Comparison of ENCODE assay signal across 16 cellular contexts in the genomic region with DNA sequence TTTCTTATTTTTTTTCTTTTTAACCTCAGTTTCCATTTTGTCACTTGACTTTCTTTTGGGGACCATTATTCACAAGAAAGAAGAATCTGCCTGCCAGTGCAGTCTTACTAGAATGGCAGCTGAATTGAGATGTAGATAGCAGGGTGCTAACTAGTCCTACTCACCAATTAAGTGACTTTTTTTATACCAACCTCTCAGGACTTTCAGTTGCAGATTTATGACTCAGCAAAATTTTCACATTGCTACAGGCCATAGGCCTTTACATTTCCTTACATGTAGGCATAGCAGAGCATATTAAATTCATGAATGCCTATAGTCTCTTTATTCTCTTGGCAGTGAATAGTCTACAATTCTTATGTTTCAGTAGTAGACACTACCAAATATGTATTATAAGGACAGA. TPM values are rescaled to one million over a fixed set of nuclear protein-coding genes. Genes with fewer than 3 reads are reported as not detected.
DNase-seq lines count a peak whose midpoint lies in the region; ATAC-seq and TF ChIP-seq lines count a peak whose summit lies in the region.
"Had no signal": no experiment of that assay in that cellular context is flagged by ENCODE, and none has a peak within 500 bp of the region (broad histone marks: within the 10 kb centered on the region; RNA-seq: fewer than 3 reads in every experiment).

No MANE protein-coding gene starts in this region.

- H3F3A ChIP-seq in GM23338 (replicated peaks; ENCODE audit: low read depth) = no peaks in the 10 kb centered on the region
- peaks cover 9% of the 10 kb centered on the region; the same call in 1 of the 2 replicates for H3F3A ChIP-seq in MM.1S (ENCODE audit: insufficient read depth, low read length)

- no peaks in the 10 kb centered on the region for H3K9me3 Mint-ChIP-seq in GM23338
- H3K9me3 Mint-ChIP-seq in natural killer cell = no peaks in the 10 kb centered on the region

- H3K36me3 Mint-ChIP-seq in GM23338 (ENCODE audit: low read depth) (no peaks in the 10 kb centered on the region), natural killer cell (no peaks in the 10 kb centered on the region)
- H3K36me3 Mint-ChIP-seq: CD4-positive, CD25-positive, alpha-beta regulatory T cell had no signal

- H3K4me3 Mint-ChIP-seq in GM23338 (no peak overlapping the region), natural killer cell (no peak overlapping the region)
- H3K4me3 Mint-ChIP-seq: CD4-positive, CD25-positive, alpha-beta regulatory T cell had no signal

- H3K9me2 ChIP-seq in GM23338 (ENCODE audit: insufficient read depth) (no peaks in the 10 kb centered on the region), MM.1S (replicated peaks; ENCODE audit: insufficient read depth, low read length) (no peaks in the 10 kb centered on the region)

- H4K20me1 ChIP-seq in GM23338 (replicated peaks; ENCODE audit: insufficient read depth) (no peaks in the 10 kb centered on the region), MM.1S (ENCODE audit: insufficient read depth, low read length) (no peaks in the 10 kb centered on the region)

- no peaks in the 10 kb centered on the region for H3K27me3 Mint-ChIP-seq in GM23338 (ENCODE audit: insufficient read depth, low read depth, poor library complexity)
- H3K27me3 Mint-ChIP-seq in natural killer cell (ENCODE audit: low read depth in 2 of 2) = no peaks in the 10 kb centered on the region
- H3K27me3 Mint-ChIP-seq: CD4-positive, CD25-positive, alpha-beta regulatory T cell had no signal

- H3K27ac ChIP-seq in GM23338 (ENCODE audit: low read depth) (no peak overlapping the region), MM.1S (ENCODE audit: low read length) (no peak overlapping the region), aorta (ENCODE audit: low read depth in 1 of 2, low read length in 2 of 2) (no peak overlapping the region)
- H3K27ac ChIP-seq: prostate gland, thyroid gland had no signal

- ATAC-seq in GM18508 (IDR thresholded peaks at IDR 0.05; ENCODE audit: insufficient read depth, unreplicated experiment) = peak; percentile 31
- no peak for ATAC-seq in GM23338
- ATAC-seq in natural killer cell = no peak
- no peak for ATAC-seq in GM21515 (IDR thresholded peaks at IDR 0.05; ENCODE audit: unreplicated experiment)
- ATAC-seq in aorta (ENCODE audit: low FRiP score) = no peak

- H3K27ac Mint-ChIP-seq in GM23338 = peak overlapping the region; percentile 20
- H3K27ac Mint-ChIP-seq in natural killer cell = no peak overlapping the region
- H3K27ac Mint-ChIP-seq: CD4-positive, CD25-positive, alpha-beta regulatory T cell had no signal

- H3K4me3 ChIP-seq in GM23338 = no peak overlapping the region
- H3K4me3 ChIP-seq in MM.1S (ENCODE audit: low read length) = no peak overlapping the region
- no peak overlapping the region for H3K4me3 ChIP-seq in fibroblast of pulmonary artery (replicated peaks; ENCODE audit: low read depth, low read length)
- no peak overlapping the region for H3K4me3 ChIP-seq in aorta (ENCODE audit: low read length in 2 of 2)
- H3K4me3 ChIP-seq: prostate gland, thyroid gland had no signal

- H3K4me2 ChIP-seq in GM23338 (0 out of 2 replicates have a peak overlapping the region, but pooled peaks have one; percentile 11), MM.1S (ENCODE audit: low read depth, low read length) (peak overlapping the region; percentile 12)

- DNase-seq in GM23338 (ENCODE audit: low spot score) = peak; percentile 17
- DNase-seq in MM.1S = peak; percentile 65
- peak; percentile 32 for DNase-seq in fibroblast of pulmonary artery (ENCODE audit: low read depth)
- DNase-seq in natural killer cell = no peak
- no peak for DNase-seq in activated naive CD4-positive, alpha-beta T cell (lab: John Stamatoyannopoulos, UW)
- no peak for DNase-seq in aorta
- DNase-seq: activated CD8-positive, alpha-beta memory T cell treated with anti-CD3 and anti-CD28 coated beads for 24 hours; amniotic stem cell; HCEC 1CT; hippocampal formation; NCI-H187; thyroid gland had no signal

- H3K4me1 ChIP-seq in GM23338 (ENCODE audit: insufficient read depth) = peaks cover 11% of the 10 kb centered on the region
- peaks cover 29% of the 10 kb centered on the region for H3K4me1 ChIP-seq in MM.1S (ENCODE audit: low read length)
- no peaks in the 10 kb centered on the region for H3K4me1 ChIP-seq in aorta (ENCODE audit: control insufficient read depth in 1 of 2, insufficient read depth in 2 of 2, low read length in 2 of 2)
- H3K4me1 ChIP-seq: prostate gland, thyroid gland had no signal

- H3K4me1 Mint-ChIP-seq in GM23338 (peaks cover 13% of the 10 kb centered on the region), natural killer cell (no peaks in the 10 kb centered on the region)

- intact Hi-C loops in natural killer cell (cut with micrococcal nuclease) (no loop called here), aorta (cut with DNase I) (no loop called here)

- H3K9me3 ChIP-seq in MM.1S (replicated peaks; ENCODE audit: insufficient read depth, low read length) = no peaks in the 10 kb centered on the region
- H3K9me3 ChIP-seq in aorta (ENCODE audit: control insufficient read depth, low read length) = no peaks in the 10 kb centered on the region
- H3K9me3 ChIP-seq: prostate gland, thyroid gland had no signal

- TF ChIP-seq CTCF in GM23338 (conservative IDR thresholded peaks at IDR 0.05; ENCODE audit: low read depth in 2 of 2) (no peak), MM.1S (IDR thresholded peaks at IDR 0.05; ENCODE audit: low read length) (no peak), fibroblast of pulmonary artery (IDR thresholded peaks at IDR 0.05; ENCODE audit: low read length, missing control alignments) (no peak), natural killer cell (IDR thresholded peaks at IDR 0.05) (no peak)

- H3K9ac ChIP-seq in MM.1S (ENCODE audit: low read length) = no peak overlapping the region

- H2AFZ ChIP-seq in GM23338 = no peak overlapping the region
- no peak overlapping the region for H2AFZ ChIP-seq in MM.1S (ENCODE audit: low read length)

- H3K79me2 ChIP-seq in GM23338 (replicated peaks; ENCODE audit: insufficient read depth) (no peaks in the 10 kb centered on the region), MM.1S (ENCODE audit: low read length) (no peaks in the 10 kb centered on the region)

- H3K27me3 ChIP-seq in GM23338 (ENCODE audit: insufficient read depth) = no peaks in the 10 kb centered on the region
- no peaks in the 10 kb centered on the region for H3K27me3 ChIP-seq in MM.1S (replicated peaks; ENCODE audit: insufficient read depth, low read length)
- no peaks in the 10 kb centered on the region for H3K27me3 ChIP-seq in aorta (ENCODE audit: control insufficient read depth in 1 of 2, insufficient read depth in 2 of 2, low read length in 1 of 2)
- H3K27me3 ChIP-seq: thyroid gland had no signal

- H3K36me3 ChIP-seq in GM23338 (ENCODE audit: insufficient read depth) (no peaks in the 10 kb centered on the region), MM.1S (replicated peaks; ENCODE audit: insufficient read depth, low read length) (no peaks in the 10 kb centered on the region), aorta (ENCODE audit: control insufficient read depth in 1 of 2, insufficient read depth in 2 of 2, low read length in 1 of 2) (no peaks in the 10 kb centered on the region)
- H3K36me3 ChIP-seq: prostate gland, thyroid gland had no signal

TF ChIP-seq in GM23338, 12 proteins besides CTCF, POLR2A, EP300 and RAD21 (continues in another document):
- no peak for TF ChIP-seq EZH2phosphoT487 (IDR thresholded peaks at IDR 0.05; ENCODE audit: unreplicated experiment)
- TF ChIP-seq, protein P1, sequence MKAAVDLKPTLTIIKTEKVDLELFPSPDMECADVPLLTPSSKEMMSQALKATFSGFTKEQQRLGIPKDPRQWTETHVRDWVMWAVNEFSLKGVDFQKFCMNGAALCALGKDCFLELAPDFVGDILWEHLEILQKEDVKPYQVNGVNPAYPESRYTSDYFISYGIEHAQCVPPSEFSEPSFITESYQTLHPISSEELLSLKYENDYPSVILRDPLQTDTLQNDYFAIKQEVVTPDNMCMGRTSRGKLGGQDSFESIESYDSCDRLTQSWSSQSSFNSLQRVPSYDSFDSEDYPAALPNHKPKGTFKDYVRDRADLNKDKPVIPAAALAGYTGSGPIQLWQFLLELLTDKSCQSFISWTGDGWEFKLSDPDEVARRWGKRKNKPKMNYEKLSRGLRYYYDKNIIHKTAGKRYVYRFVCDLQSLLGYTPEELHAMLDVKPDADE (IDR thresholded peaks at IDR 0.05) = no peak
- no peak for TF ChIP-seq ZNF114 (CRISPR knock-in tag; IDR thresholded peaks at IDR 0.05)
- TF ChIP-seq, protein P2, sequence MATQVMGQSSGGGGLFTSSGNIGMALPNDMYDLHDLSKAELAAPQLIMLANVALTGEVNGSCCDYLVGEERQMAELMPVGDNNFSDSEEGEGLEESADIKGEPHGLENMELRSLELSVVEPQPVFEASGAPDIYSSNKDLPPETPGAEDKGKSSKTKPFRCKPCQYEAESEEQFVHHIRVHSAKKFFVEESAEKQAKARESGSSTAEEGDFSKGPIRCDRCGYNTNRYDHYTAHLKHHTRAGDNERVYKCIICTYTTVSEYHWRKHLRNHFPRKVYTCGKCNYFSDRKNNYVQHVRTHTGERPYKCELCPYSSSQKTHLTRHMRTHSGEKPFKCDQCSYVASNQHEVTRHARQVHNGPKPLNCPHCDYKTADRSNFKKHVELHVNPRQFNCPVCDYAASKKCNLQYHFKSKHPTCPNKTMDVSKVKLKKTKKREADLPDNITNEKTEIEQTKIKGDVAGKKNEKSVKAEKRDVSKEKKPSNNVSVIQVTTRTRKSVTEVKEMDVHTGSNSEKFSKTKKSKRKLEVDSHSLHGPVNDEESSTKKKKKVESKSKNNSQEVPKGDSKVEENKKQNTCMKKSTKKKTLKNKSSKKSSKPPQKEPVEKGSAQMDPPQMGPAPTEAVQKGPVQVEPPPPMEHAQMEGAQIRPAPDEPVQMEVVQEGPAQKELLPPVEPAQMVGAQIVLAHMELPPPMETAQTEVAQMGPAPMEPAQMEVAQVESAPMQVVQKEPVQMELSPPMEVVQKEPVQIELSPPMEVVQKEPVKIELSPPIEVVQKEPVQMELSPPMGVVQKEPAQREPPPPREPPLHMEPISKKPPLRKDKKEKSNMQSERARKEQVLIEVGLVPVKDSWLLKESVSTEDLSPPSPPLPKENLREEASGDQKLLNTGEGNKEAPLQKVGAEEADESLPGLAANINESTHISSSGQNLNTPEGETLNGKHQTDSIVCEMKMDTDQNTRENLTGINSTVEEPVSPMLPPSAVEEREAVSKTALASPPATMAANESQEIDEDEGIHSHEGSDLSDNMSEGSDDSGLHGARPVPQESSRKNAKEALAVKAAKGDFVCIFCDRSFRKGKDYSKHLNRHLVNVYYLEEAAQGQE (IDR thresholded peaks at IDR 0.05; ENCODE audit: unreplicated experiment) = no peak
- TF ChIP-seq ZNF331 (CRISPR knock-in tag; IDR thresholded peaks at IDR 0.05; ENCODE audit: low read depth) = no peak

RNA-seq across cellular contexts. Expression of a gene that starts 54.1 kb away (rescaled TPM):
- total RNA-seq in GM23338 (2014; rRNA removed; shearing (Covaris generic)) = 9.9 and 32.6 TPM in 2 replicates
- polyA plus RNA-seq in GM23338 (2016; fragmentation: Nextera tagmentation; extraction: Ambion mirVana) (4.7 and 6.8 TPM in 2 replicates), aorta (10 to 100 TPM in 1 of 2 donors, 1 to 10 TPM in 1; 2.3 to 10.4 TPM)
- total RNA-seq in natural killer cell (10 to 100 TPM; 13.0 to 16.1 (median 13.1) TPM), aorta (10 to 100 TPM; 15.5 to 16.9 TPM)

RNA-seq across cellular contexts. Expression of a gene that starts 56.0 kb away (rescaled TPM):
- 7.1 and 10.9 TPM in 2 replicates for total RNA-seq in GM23338 (2014; rRNA removed; shearing (Covaris generic))
- polyA plus RNA-seq in GM23338 (2016; fragmentation: Nextera tagmentation; extraction: Ambion mirVana) = 4.0 and 5.2 TPM in 2 replicates
- total RNA-seq in natural killer cell = 1 to 10 TPM; 2.0 to 4.2 (median 2.1) TPM
- 1 to 10 TPM; 4.6 to 6.9 TPM for total RNA-seq in aorta
- polyA plus RNA-seq in aorta = 1 to 10 TPM; 1.3 to 1.8 TPM

Comparison
In these comparisons a context has a peak if more than half of its experiments do, and no peak if none do; other contexts are left out.
1. DNase-seq: peak in GM23338 (single experiment), MM.1S (single experiment) and fibroblast of pulmonary artery (single experiment); none in natural killer cell (single experiment), activated naive CD4-positive, alpha-beta T cell (0 of 4) and aorta (0 of 2).